1 cellular context compared by ENCODE assay signal in genomic region chr4:164977243-164978164, GRCh38.
TF ChIP-seq lines count a peak whose summit lies in the region.

TRIM61 (minus strand) TSS chr4:164977657; CDS start chr4:164970002, 7,655 bp downstream.

TF ChIP-seq in GM12878, 131 proteins besides CTCF, POLR2A, EP300 and RAD21 (continued from another document and continues in another):
- no peak for TF ChIP-seq BCL3 (IDR thresholded peaks at IDR 0.05; ENCODE audit: borderline replicate concordance, insufficient read depth, low read depth, low read length, poor library complexity, severe bottlenecking)
- TF ChIP-seq IRF4 (IDR thresholded peaks at IDR 0.05; ENCODE audit: low read depth, low read length), result no peak
- peak; percentile 72; the same call in 1 of the 2 replicates for TF ChIP-seq SMAD5 (IDR thresholded peaks at IDR 0.05; ENCODE audit: low read depth)
- no peak for TF ChIP-seq EED (IDR thresholded peaks at IDR 0.05; ENCODE audit: low read depth)
- peak; percentile 77 for TF ChIP-seq ZBTB40 (IDR thresholded peaks at IDR 0.05; ENCODE audit: borderline replicate concordance)
- peak; percentile 74; the same call in 1 of the 2 replicates for TF ChIP-seq TAF1 (IDR thresholded peaks at IDR 0.05; ENCODE audit: borderline replicate concordance, low read depth, low read length)
- no peak for TF ChIP-seq MXI1 (IDR thresholded peaks at IDR 0.05; ENCODE audit: low read depth, low read length)
- no peak for TF ChIP-seq RB1 (IDR thresholded peaks at IDR 0.05; ENCODE audit: borderline replicate concordance)
- no peak for TF ChIP-seq SPI1 (IDR thresholded peaks at IDR 0.05; ENCODE audit: borderline replicate concordance, insufficient read depth, low read depth, low read length)
- no peak for TF ChIP-seq MEF2B (IDR thresholded peaks at IDR 0.05; ENCODE audit: partially characterized antibody, poor library complexity, severe bottlenecking)
- TF ChIP-seq MAX (IDR thresholded peaks at IDR 0.05; ENCODE audit: low read depth, low read length), result no peak
- TF ChIP-seq TCF3 (IDR thresholded peaks at IDR 0.05; ENCODE audit: borderline replicate concordance, insufficient read depth, low read depth, low read length), result no peak
- no peak for TF ChIP-seq NR2C2 (IDR thresholded peaks at IDR 0.05; ENCODE audit: borderline replicate concordance, control insufficient read depth, insufficient read length, low read depth)
- no peak for TF ChIP-seq E2F4 (IDR thresholded peaks at IDR 0.05; ENCODE audit: low read depth, low read length)
- no peak for TF ChIP-seq BMI1 (IDR thresholded peaks at IDR 0.05; ENCODE audit: borderline replicate concordance)
- TF ChIP-seq TBL1XR1 (IDR thresholded peaks at IDR 0.05; ENCODE audit: low read depth, low read length), result no peak
- TF ChIP-seq CREM (IDR thresholded peaks at IDR 0.05; ENCODE audit: low read depth), result 0 out of 2 replicates have a peak, but pooled peaks have one; percentile 7
- peak; percentile 33; the same call in 1 of the 2 replicates for TF ChIP-seq SMC3 (IDR thresholded peaks at IDR 0.05; ENCODE audit: borderline replicate concordance, low read length)
- TF ChIP-seq SRF (IDR thresholded peaks at IDR 0.05; ENCODE audit: low read depth in 2 of 2, low read length in 2 of 2), result no peak
- TF ChIP-seq GABPA (IDR thresholded peaks at IDR 0.05; ENCODE audit: low read depth), result peak; percentile 86
- TF ChIP-seq ZSCAN29 (IDR thresholded peaks at IDR 0.05), result no peak
- no peak for TF ChIP-seq EZH2 (IDR thresholded peaks at IDR 0.05; ENCODE audit: borderline replicate concordance, control insufficient read depth, low read depth, low read length)
- TF ChIP-seq POLR2AphosphoS5 (IDR thresholded peaks at IDR 0.05; ENCODE audit: low read length), result peak; percentile 83
- no peak for TF ChIP-seq ZBTB11 (CRISPR knock-in tag; IDR thresholded peaks at IDR 0.05)
- TF ChIP-seq STAT1 (conservative IDR thresholded peaks at IDR 0.05), result no peak
- peak; percentile 21; the same call in 1 of the 2 replicates for TF ChIP-seq HCFC1 (IDR thresholded peaks at IDR 0.05; ENCODE audit: low read length)
- peak; percentile 68; the same call in 1 of the 2 replicates for TF ChIP-seq NR2F1 (conservative IDR thresholded peaks at IDR 0.05)
- no peak for TF ChIP-seq ZZZ3 (IDR thresholded peaks at IDR 0.05; ENCODE audit: control insufficient read depth, insufficient read length, low read depth)
- no peak for TF ChIP-seq FOXK2 (IDR thresholded peaks at IDR 0.05)
- no peak for TF ChIP-seq CEBPB (IDR thresholded peaks at IDR 0.05; ENCODE audit: borderline replicate concordance in 1 of 2, low read depth in 2 of 2, low read length in 2 of 2)
- no peak for TF ChIP-seq RCOR1 (conservative IDR thresholded peaks at IDR 0.05; ENCODE audit: low read depth, low read length)
- no peak for TF ChIP-seq NFYA (IDR thresholded peaks at IDR 0.05; ENCODE audit: borderline replicate concordance, low read depth, low read length)
- no peak for TF ChIP-seq NKRF (conservative IDR thresholded peaks at IDR 0.05)
- peak; percentile 43 for TF ChIP-seq RUNX3 (IDR thresholded peaks at IDR 0.05; ENCODE audit: low read length)
- TF ChIP-seq SP1 (IDR thresholded peaks at IDR 0.05; ENCODE audit: low read depth, low read length), result no peak
- no peak for TF ChIP-seq MYC (IDR thresholded peaks at IDR 0.05; ENCODE audit: insufficient read depth, insufficient read length, insufficient replicate concordance, low read length, severe bottlenecking)
- no peak for TF ChIP-seq PAX8 (IDR thresholded peaks at IDR 0.05)
- peak; percentile 33; the same call in 1 of the 2 replicates for TF ChIP-seq YY1 (IDR thresholded peaks at IDR 0.05; ENCODE audit: low read depth, low read length)
- TF ChIP-seq PML (IDR thresholded peaks at IDR 0.05; ENCODE audit: low read length), result peak; percentile 86
- TF ChIP-seq DPF2 (IDR thresholded peaks at IDR 0.05), result no peak
- peak; percentile 74; the same call in 1 of the 2 replicates for TF ChIP-seq POLR2AphosphoS2 (IDR thresholded peaks at IDR 0.05; ENCODE audit: low read depth, low read length)
- TF ChIP-seq ZNF622 (IDR thresholded peaks at IDR 0.05), result no peak
- TF ChIP-seq PAX5 (IDR thresholded peaks at IDR 0.05; ENCODE audit: borderline replicate concordance, low read depth, low read length), result no peak; the same call in 1 of the 2 replicates
- TF ChIP-seq PKNOX1 (IDR thresholded peaks at IDR 0.05), result no peak
- no peak for TF ChIP-seq KDM1A (IDR thresholded peaks at IDR 0.05; ENCODE audit: borderline replicate concordance)
- peak; percentile 80; the same call in 1 of the 2 replicates for TF ChIP-seq CBFB (IDR thresholded peaks at IDR 0.05; ENCODE audit: low read depth)
- TF ChIP-seq ETV6 (conservative IDR thresholded peaks at IDR 0.05 in 1 of 2, IDR thresholded peaks at IDR 0.05 in 1 of 2; ENCODE audit: borderline replicate concordance in 1 of 2, low read depth in 1 of 2), result no peak
- no peak for TF ChIP-seq RELB (IDR thresholded peaks at IDR 0.05; ENCODE audit: low read depth)
- TF ChIP-seq SMAD1 (IDR thresholded peaks at IDR 0.05; ENCODE audit: low read depth, partially characterized antibody), result no peak
- TF ChIP-seq ZNF384 (IDR thresholded peaks at IDR 0.05; ENCODE audit: borderline replicate concordance, low read depth, low read length), result no peak
- 0 out of 2 replicates have a peak, but pooled peaks have one; percentile 5 for TF ChIP-seq IKZF1 (conservative IDR thresholded peaks at IDR 0.05)
- TF ChIP-seq ELK1 (IDR thresholded peaks at IDR 0.05; ENCODE audit: low read depth, low read length), result peak; percentile 79
- no peak for TF ChIP-seq STAT3 (IDR thresholded peaks at IDR 0.05; ENCODE audit: low read depth, low read length)
- no peak for TF ChIP-seq HDAC2 (IDR thresholded peaks at IDR 0.05)
